ENCODE assay signal across 12 cellular contexts in the genomic region with DNA sequence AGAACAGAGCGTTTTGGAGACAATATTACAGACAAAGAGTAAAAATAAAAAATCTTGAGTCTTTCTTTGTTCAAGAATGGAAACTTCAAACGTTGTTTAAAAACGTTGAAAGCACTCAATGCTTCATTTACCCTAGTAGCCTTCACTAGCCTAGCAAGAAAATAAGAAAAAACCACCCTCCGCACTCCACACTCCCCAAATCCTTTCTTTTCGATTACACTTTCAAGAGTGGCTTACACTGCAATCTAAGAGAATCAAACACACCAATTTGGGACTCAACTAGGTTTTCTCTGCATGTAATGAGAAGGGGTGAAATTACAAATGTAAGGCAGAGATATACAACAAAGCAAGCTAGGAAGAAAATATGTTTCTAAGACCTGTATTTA. TPM values are rescaled to one million over a fixed set of nuclear protein-coding genes. Genes with fewer than 3 reads are reported as not detected.
DNase-seq lines count a peak whose midpoint lies in the region; ATAC-seq lines count a peak whose summit lies in the region.
"Had no signal": no experiment of that assay in that cellular context is flagged by ENCODE, and none has a peak within 500 bp of the region (broad histone marks: within the 10 kb centered on the region; RNA-seq: fewer than 3 reads in every experiment).

No MANE protein-coding gene starts in this region.

- H3K4me1 ChIP-seq in BLaER1 treated with 17β-estradiol and CSF1 and Interleukin-3, amounts not matched to agents 10 nM and 100 nM, result peaks cover 59 to 70% (median 66%) of the 10 kb centered on the region in 10 experiments
- H3K4me1 ChIP-seq in HUES6 (ENCODE audit: control insufficient read depth, insufficient read depth, low read length), result peaks cover 29% of the 10 kb centered on the region
- H3K4me1 ChIP-seq in adipocyte (ENCODE audit: control insufficient read depth, insufficient read depth, low read length), result no peaks in the 10 kb centered on the region

- H3K4me3 ChIP-seq in BLaER1 treated with 17β-estradiol and CSF1 and Interleukin-3, amounts not matched to agents 10 nM and 100 nM, result 0 out of 20 replicates have a peak overlapping the region, but pooled peaks of 1 of the 10 experiments have one; percentile 74
- H3K4me3 ChIP-seq in HUES6 (ENCODE audit: low read depth, low read length), result no peak overlapping the region
- H3K4me3 ChIP-seq in adipocyte (ENCODE audit: low read length), result no peak overlapping the region

- H3K36me3 ChIP-seq in BLaER1 treated with 17β-estradiol and CSF1 and Interleukin-3, amounts not matched to agents 10 nM and 100 nM, result peaks cover 2 to 26% (median 19%) of the 10 kb centered on the region in 11 experiments; a peak in 17 of 22 replicates
- H3K36me3 ChIP-seq in HUES6 (ENCODE audit: control insufficient read depth, insufficient read depth, low read length) (peaks cover 26% of the 10 kb centered on the region), adipocyte (ENCODE audit: control insufficient read depth, insufficient read depth, low read length, severe bottlenecking) (peaks cover 6% of the 10 kb centered on the region)
- H3K36me3 ChIP-seq: thoracic aorta had no signal

- H3K9ac ChIP-seq in BLaER1 treated with 17β-estradiol and CSF1 and Interleukin-3, amounts not matched to agents 10 nM and 100 nM, result peak overlapping the region; percentile 93 to 99 (median 98); a peak in 21 of 22 replicates
- H3K9ac ChIP-seq in HUES6 (ENCODE audit: low read length) (no peak overlapping the region), adipocyte (ENCODE audit: low read length) (peak overlapping the region; percentile 97)

- H3K27ac ChIP-seq in BLaER1 treated with 17β-estradiol and CSF1 and Interleukin-3, amounts not matched to agents 10 nM and 100 nM, result peak overlapping the region; percentile 94 to 99 (median 98); a peak in 21 of 22 replicates
- peak overlapping the region; percentile 74; the same call in 1 of the 2 replicates for H3K27ac ChIP-seq in HUES6 (ENCODE audit: low read depth, low read length)

- H4K20me1 ChIP-seq in BLaER1 treated with 17β-estradiol and CSF1 and Interleukin-3, amounts not matched to agents 10 nM and 100 nM, result peaks cover 7 to 22% (median 10%) of the 10 kb centered on the region in 11 experiments; a peak in 14 of 22 replicates

- DNase-seq in adipocyte (ENCODE audit: low read depth) (peak; percentile 27), myocyte (ENCODE audit: low read depth) (peak; percentile 52), Kasumi-1 (lab: John Stamatoyannopoulos, UW) (no peak), HK-2 (ENCODE audit: unreplicated experiment) (no peak)
- DNase-seq: NCI-H510A, T-helper 9 cell had no signal

- ATAC-seq in GM19351 (IDR thresholded peaks at IDR 0.05; ENCODE audit: unreplicated experiment), result no peak
- no peak for ATAC-seq in HG03571 (IDR thresholded peaks at IDR 0.05; ENCODE audit: unreplicated experiment)
- ATAC-seq: esophagus mucosa had no signal

- peak overlapping the region; percentile 42 to 80 (median 74); a peak in 21 of 22 replicates for H3K4me2 ChIP-seq in BLaER1 treated with 17β-estradiol and CSF1 and Interleukin-3, amounts not matched to agents 10 nM and 100 nM

- peaks cover 0 to 38% (median 0%) of the 10 kb centered on the region in 11 experiments; a peak in 4 of 22 replicates for H3K27me3 ChIP-seq in BLaER1 treated with 17β-estradiol and CSF1 and Interleukin-3, amounts not matched to agents 10 nM and 100 nM
- H3K27me3 ChIP-seq in HUES6 (ENCODE audit: control insufficient read depth, insufficient read depth, low read length) (no peaks in the 10 kb centered on the region), adipocyte (replicated peaks; ENCODE audit: control insufficient read depth, insufficient read depth, low read length) (peaks cover 3% of the 10 kb centered on the region)

- H3K9me3 ChIP-seq in BLaER1 treated with 17β-estradiol and CSF1 and Interleukin-3, amounts not matched to agents 10 nM and 100 nM (replicated peaks in 1 of 11), result peaks cover 0 to 14% (median 13%) of the 10 kb centered on the region in 11 experiments; a peak in 18 of 22 replicates
- H3K9me3 ChIP-seq in HUES6 (ENCODE audit: control insufficient read depth, insufficient read depth, low read depth, low read length), result no peaks in the 10 kb centered on the region
- no peaks in the 10 kb centered on the region for H3K9me3 ChIP-seq in adipocyte (ENCODE audit: control insufficient read depth, low read length)
- H3K9me3 ChIP-seq: thoracic aorta had no signal

RNA-seq across cellular contexts. Expression of gene TMSB4X, which starts 4.7 kb away (rescaled TPM):
- total RNA-seq in myocyte, result 2,306 and 4,478 TPM in 2 replicates
- polyA plus RNA-seq in myocyte (2012), result 5,381 TPM

Comparison
In these comparisons a context has a peak if more than half of its experiments do, and no peak if none do; other contexts are left out.
1. DNase-seq: peak in adipocyte (single experiment) and myocyte (single experiment); none in Kasumi-1 (0 of 2) and HK-2 (single experiment).